Comparison of ENCODE assay signal across 8 cellular contexts in genomic region chr3:136250862-136251460, GRCh38. TPM values are rescaled to one million over a fixed set of nuclear protein-coding genes. Genes with fewer than 3 reads are reported as not detected.
DNase-seq lines count a peak whose midpoint lies in the region; ATAC-seq and TF ChIP-seq lines count a peak whose summit lies in the region.

No MANE protein-coding gene starts in this region.

- intact Hi-C loops in mucosa of descending colon (cut with DNase I, micrococcal nuclease), result loop anchor here in 1 of 2 donors (5.0 to 10.0 kb wide), 2 partner anchors 56 to 501 kb away; partner anchors contain the start of genes MSL2 and STAG1

- H3K4me3 ChIP-seq in mucosa of descending colon (peak overlapping the region; percentile 39), suprapubic skin (peak overlapping the region; percentile 58)

- WGBS in suprapubic skin, result 9% methylated on average over 19 of the region's 19 CpGs

- DNase-seq in ELR (ENCODE audit: low read depth) (peak; percentile 49), NCI-H446 treated with DMSO at 0.1 percent for 48 hours (lab: John Stamatoyannopoulos, UW) (peak; percentile 25), mucosa of descending colon (peak; percentile 63 to 76 (median 64)), suprapubic skin (ENCODE audit: low spot score in 2 of 2) (peak; percentile 73 to 80)
- peak; percentile 24 for DNase-seq in activated CD8-positive, alpha-beta memory T cell treated with anti-CD3 and anti-CD28 coated beads, Interleukin-2, amount 50 U/mL, for 4 hours

- TF ChIP-seq POLR2A in suprapubic skin (IDR thresholded peaks at IDR 0.05), result no peak

- H3K9me3 ChIP-seq in mucosa of descending colon (no peaks in the 10 kb centered on the region), suprapubic skin (no peaks in the 10 kb centered on the region)

- peak; percentile 34 for ATAC-seq in HG02885 (IDR thresholded peaks at IDR 0.05; ENCODE audit: poor library complexity, unreplicated experiment)
- ATAC-seq in esophagus mucosa, result peak; percentile 33
- ATAC-seq in mucosa of descending colon, result peak; percentile 23
- no peak for ATAC-seq in GM18520 (IDR thresholded peaks at IDR 0.05; ENCODE audit: unreplicated experiment)

- H3K4me1 ChIP-seq in mucosa of descending colon (ENCODE audit: low read depth), result peaks cover 9% of the 10 kb centered on the region
- peaks cover 19% of the 10 kb centered on the region for H3K4me1 ChIP-seq in suprapubic skin

- H3K27me3 ChIP-seq in suprapubic skin, result no peaks in the 10 kb centered on the region

- TF ChIP-seq CTCF in mucosa of descending colon (IDR thresholded peaks at IDR 0.05) (no peak), suprapubic skin (IDR thresholded peaks at IDR 0.05) (no peak)

- TF ChIP-seq EP300 in suprapubic skin (IDR thresholded peaks at IDR 0.05), result no peak

- H3K27ac ChIP-seq in suprapubic skin, result peak overlapping the region; percentile 87

- H3K36me3 ChIP-seq in mucosa of descending colon (ENCODE audit: low read depth) (no peaks in the 10 kb centered on the region), suprapubic skin (no peaks in the 10 kb centered on the region)

RNA-seq across cellular contexts. Expression of gene PCCB, which starts 0.8 kb away (rescaled TPM):
- total RNA-seq in esophagus mucosa, result 32.0 TPM
- total RNA-seq in mucosa of descending colon, result 10 to 100 TPM; 35.8 to 54.8 (median 49.9) TPM
- total RNA-seq in suprapubic skin, result 10 to 100 TPM; 23.0 to 34.7 (median 28.6) TPM

RNA-seq across cellular contexts. Expression of gene MSL2, which starts 54.8 kb away (rescaled TPM):
- total RNA-seq in esophagus mucosa (13.8 TPM), mucosa of descending colon (10 to 100 TPM; 22.6 to 37.0 (median 28.9) TPM), suprapubic skin (10 to 100 TPM; 25.4 to 71.1 (median 44.0) TPM)

Comparison
In these comparisons a context has a peak if more than half of its experiments do, and no peak if none do; other contexts are left out.
1. DNase-seq: peak in every context shown above with its lines; median percentile 76 in suprapubic skin; 64 in mucosa of descending colon; 49 in ELR; 25 in NCI-H446 treated with DMSO at 0.1 percent for 48 hours; 24 in activated CD8-positive, alpha-beta memory T cell treated with anti-CD3 and anti-CD28 coated beads, Interleukin-2, amount 50 U/mL, for 4 hours.